Comparison of ENCODE assay signal across 8 cellular contexts in genomic region chr5:22109315-22109714, GRCh38.
"Had no signal": no experiment of that assay in that cellular context is flagged by ENCODE, and none has a peak within 500 bp of the region (broad histone marks: within the 10 kb centered on the region; RNA-seq: fewer than 3 reads in every experiment).

No MANE protein-coding gene starts in this region.

- H3K27ac Mint-ChIP-seq: HFFc6 had no signal

- ATAC-seq: HCT116, K562 had no signal

- DNase-seq: GOT3, H7, HFFc6, IMR-90 had no signal

- H3K4me3 Mint-ChIP-seq: HFFc6 had no signal

- H3K4me1 ChIP-seq: HAP-1 had no signal

- H3K27ac ChIP-seq: HL-60 had no signal

- H3K9me3 ChIP-seq: HAP-1 had no signal

- FAIRE-seq: K562 had no signal

- H3K36me3 ChIP-seq: HAP-1 had no signal

- H3K4me3 ChIP-seq: HAP-1, K562 had no signal
